In genomic region chr14:94485944-94486841, GRCh38 we compare ENCODE assay signal across 8 cellular contexts. TPM values are rescaled to one million over a fixed set of nuclear protein-coding genes. Genes with fewer than 3 reads are reported as not detected.
A peak's percentile ranks its signal among the peaks of the same experiment; 100 is the strongest.
DNase-seq lines count a peak whose midpoint lies in the region; ATAC-seq and TF ChIP-seq lines count a peak whose summit lies in the region.

No MANE protein-coding gene starts in this region.

- no peak overlapping the region for H3K4me3 Mint-ChIP-seq in activated naive CD8-positive, alpha-beta T cell treated with anti-CD3 and anti-CD28 coated beads for 36 hours

- WGBS in heart left ventricle, 4 donors: 14 to 26% (median 17%) methylated on average over 16 to 26 of the region's 26 CpGs

- peak; percentile 94 to 100 (median 98) for TF ChIP-seq CTCF in heart left ventricle (IDR thresholded peaks at IDR 0.05)

- no peaks in the 10 kb centered on the region for H3K9me3 Mint-ChIP-seq in activated naive CD8-positive, alpha-beta T cell treated with anti-CD3 and anti-CD28 coated beads for 36 hours

- no peaks in the 10 kb centered on the region for H3K36me3 ChIP-seq in heart left ventricle

- H3K4me1 Mint-ChIP-seq in activated naive CD8-positive, alpha-beta T cell treated with anti-CD3 and anti-CD28 coated beads for 36 hours: peaks cover 3% of the 10 kb centered on the region

- DNase-seq in GM03348 (ENCODE audit: low spot score): peak; percentile 93
- DNase-seq in RPMI7951 (ENCODE audit: low read depth): peak; percentile 55
- DNase-seq in activated naive CD8-positive, alpha-beta T cell treated with anti-CD3 and anti-CD28 coated beads for 36 hours: peak; percentile 29
- peak in 4 of 5 donors; percentile 19 to 52 (median 40) for DNase-seq in heart left ventricle
- peak; percentile 86 for DNase-seq in posterior vena cava (ENCODE audit: low spot score)

- no peak for TF ChIP-seq POLR2A in heart left ventricle (IDR thresholded peaks at IDR 0.05)

- peaks cover 0 to 9% (median 6%) of the 10 kb centered on the region in 12 donors for H3K4me1 ChIP-seq in heart left ventricle

- peaks cover 24% of the 10 kb centered on the region for H3K27me3 Mint-ChIP-seq in activated naive CD8-positive, alpha-beta T cell treated with anti-CD3 and anti-CD28 coated beads for 36 hours

- intact Hi-C loops in heart left ventricle (cut with DNase I) (loop anchor here in 7 of 10 donors (1.0 to 10.0 kb wide), 8 partner anchors 59 to 451 kb away; no protein-coding TSS in a partner anchor), posterior vena cava (cut with DNase I) (no loop called here)

- H3K27ac ChIP-seq in heart left ventricle: no peak overlapping the region

- peaks cover 0 to 36% (median 12%) of the 10 kb centered on the region in 9 donors for H3K27me3 ChIP-seq in heart left ventricle

- ATAC-seq in HG02943 (IDR thresholded peaks at IDR 0.05; ENCODE audit: low read depth, unreplicated experiment) (peak; percentile 58), heart left ventricle (peak; percentile 20 to 77 (median 72)), GM21360 (IDR thresholded peaks at IDR 0.05; ENCODE audit: unreplicated experiment) (no peak), HG03457 (IDR thresholded peaks at IDR 0.05; ENCODE audit: unreplicated experiment) (no peak)

- no peak overlapping the region for H3K27ac Mint-ChIP-seq in activated naive CD8-positive, alpha-beta T cell treated with anti-CD3 and anti-CD28 coated beads for 36 hours

- H3K4me3 ChIP-seq in heart left ventricle: no peak overlapping the region

- no peaks in the 10 kb centered on the region for H3K9me3 ChIP-seq in heart left ventricle

- no peaks in the 10 kb centered on the region for H3K36me3 Mint-ChIP-seq in activated naive CD8-positive, alpha-beta T cell treated with anti-CD3 and anti-CD28 coated beads for 36 hours

RNA-seq across cellular contexts. Expression of gene SERPINA9, which starts 10.2 kb away (rescaled TPM):
- total RNA-seq in RPMI7951 (2014; rRNA removed; shearing (Covaris generic)): not detected in 2 replicates
- total RNA-seq in activated naive CD8-positive, alpha-beta T cell treated with anti-CD3 and anti-CD28 coated beads for 36 hours: not detected
- total RNA-seq in heart left ventricle: not detected
- polyA plus RNA-seq in heart left ventricle: not detected
- total RNA-seq in posterior vena cava: not detected

RNA-seq across cellular contexts. Expression of gene SERPINA12, which starts 23.1 kb away (rescaled TPM):
- not detected in 2 replicates for total RNA-seq in RPMI7951 (2014; rRNA removed; shearing (Covaris generic))
- not detected for total RNA-seq in activated naive CD8-positive, alpha-beta T cell treated with anti-CD3 and anti-CD28 coated beads for 36 hours
- not detected for total RNA-seq in heart left ventricle
- not detected for polyA plus RNA-seq in heart left ventricle
- not detected for total RNA-seq in posterior vena cava

RNA-seq across cellular contexts. Expression of gene SERPINA11, which starts 33.6 kb away (rescaled TPM):
- total RNA-seq in RPMI7951 (2014; rRNA removed; shearing (Covaris generic)): not detected in 2 replicates
- not detected for total RNA-seq in activated naive CD8-positive, alpha-beta T cell treated with anti-CD3 and anti-CD28 coated beads for 36 hours
- total RNA-seq in heart left ventricle (not detected), posterior vena cava (not detected)
- polyA plus RNA-seq in heart left ventricle: not detected

Comparison
In these comparisons a context has a peak if more than half of its experiments do, and no peak if none do; other contexts are left out.
1. DNase-seq: peak in every context shown above with its lines; median percentile 93 in GM03348; 86 in posterior vena cava; 55 in RPMI7951; 40 in heart left ventricle; 29 in activated naive CD8-positive, alpha-beta T cell treated with anti-CD3 and anti-CD28 coated beads for 36 hours.
2. ATAC-seq: peak in HG02943 (single experiment) and heart left ventricle (4 of 4); none in GM21360 (single experiment) and HG03457 (single experiment).
3. intact Hi-C loops: an anchor here in heart left ventricle (1.0 to 10.0 kb wide); none called in posterior vena cava.